In the genomic region with DNA sequence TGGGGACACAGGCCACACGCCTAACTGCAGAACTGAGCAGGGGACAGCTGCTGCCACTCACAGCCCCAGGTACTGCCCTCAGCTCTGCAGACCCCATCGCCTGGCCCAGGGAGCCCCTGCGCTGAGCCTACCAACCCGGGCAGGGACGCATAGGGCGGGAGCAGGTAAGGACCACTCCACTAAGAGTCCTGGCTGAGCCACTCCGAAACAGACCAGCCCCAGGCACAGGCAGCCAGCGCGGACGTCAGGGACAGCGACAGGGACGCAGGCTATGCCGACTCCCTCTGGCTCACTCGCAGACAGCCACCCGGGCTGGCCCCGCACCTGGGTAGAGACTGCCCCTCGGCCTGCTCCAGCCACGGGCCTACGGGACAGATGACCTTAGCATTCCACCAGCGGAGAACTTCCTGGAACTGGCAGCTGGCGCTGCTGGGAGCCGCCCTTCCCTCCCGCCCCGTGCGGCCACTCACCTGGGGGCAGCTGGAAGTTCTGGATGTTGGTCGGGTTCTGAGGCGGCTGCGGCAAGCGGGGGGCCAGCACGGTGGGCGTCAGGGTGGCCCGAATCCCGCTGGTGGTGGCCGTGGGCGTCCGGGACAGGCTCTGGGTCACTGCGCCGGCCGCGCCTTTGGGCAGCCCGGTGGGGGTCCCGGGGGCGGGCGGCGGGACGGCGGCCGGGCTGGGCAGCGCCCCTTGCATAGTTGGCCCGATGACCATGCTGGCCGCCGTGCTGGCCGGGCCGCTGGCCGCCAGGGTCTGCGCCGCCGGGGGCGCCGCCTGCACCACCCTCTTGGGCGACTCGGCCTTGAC, we compare ENCODE assay signal across 9 cellular contexts. TPM values are rescaled to one million over a fixed set of nuclear protein-coding genes. Genes with fewer than 3 reads are reported as not detected.
DNase-seq lines count a peak whose midpoint lies in the region; ATAC-seq, FAIRE-seq and TF ChIP-seq lines count a peak whose summit lies in the region.
"Had no signal": no experiment of that assay in that cellular context is flagged by ENCODE, and none has a peak within 500 bp of the region (broad histone marks: within the 10 kb centered on the region; RNA-seq: fewer than 3 reads in every experiment).

No MANE protein-coding gene starts in this region.

- DNase-seq in activated CD4-positive, alpha-beta T cell treated with anti-CD3 and anti-CD28 coated beads for 36 hours = peak; percentile 16
- DNase-seq in activated CD4-positive, alpha-beta T cell treated with anti-CD3 and anti-CD28 coated beads, Interleukin-2, amount 50 U/mL, for 48 hours = no peak
- no peak for DNase-seq in astrocyte of the spinal cord (ENCODE audit: low read depth, low spot score)
- peak; percentile 85 for DNase-seq in kidney
- DNase-seq in GM20000 (ENCODE audit: low spot score) = no peak
- DNase-seq in activated gamma-delta T cell (lab: John Stamatoyannopoulos, UW) = no peak

- H3K4me1 ChIP-seq in kidney (ENCODE audit: control insufficient read depth in 1 of 2, insufficient read depth in 1 of 2, low read depth in 1 of 2, low read length in 2 of 2) = peaks cover 18 to 27% of the 10 kb centered on the region in 2 donors
- peaks cover 9 to 43% (median 33%) of the 10 kb centered on the region in 5 donors for H3K4me1 ChIP-seq in subcutaneous abdominal adipose tissue (ENCODE audit: control insufficient read depth in 5 of 5, insufficient read depth in 5 of 5, low read length in 5 of 5)

- CTCF ChIA-PET in activated CD4-positive, alpha-beta T cell treated with anti-CD3 and anti-CD28 coated beads for 36 hours (lab: Charles Lee) = no interaction called here

- H3K4me3 Mint-ChIP-seq in activated CD4-positive, alpha-beta T cell treated with anti-CD3 and anti-CD28 coated beads for 36 hours = peak overlapping the region; percentile 74

- intact Hi-C loops in activated CD4-positive, alpha-beta T cell treated with anti-CD3 and anti-CD28 coated beads for 36 hours (cut with DNase I, micrococcal nuclease) = loop anchor here (5.0 to 10.0 kb wide), 2 partner anchors 37 to 731 kb away; a partner anchor contains a TSS
- intact Hi-C loops in kidney (cut with DNase I) = loop anchor here (10.0 kb wide), 1 partner anchor 71 kb away; no protein-coding TSS in a partner anchor

- peak overlapping the region; percentile 63 for H3K27ac Mint-ChIP-seq in activated CD4-positive, alpha-beta T cell treated with anti-CD3 and anti-CD28 coated beads for 36 hours

- H3K9me3 ChIP-seq in kidney (ENCODE audit: control insufficient read depth in 1 of 2, low read length in 2 of 2) (no peaks in the 10 kb centered on the region), subcutaneous abdominal adipose tissue (ENCODE audit: control insufficient read depth in 5 of 5, low read length in 5 of 5) (no peaks in the 10 kb centered on the region)

- peaks cover 68% of the 10 kb centered on the region for H3K4me1 Mint-ChIP-seq in activated CD4-positive, alpha-beta T cell treated with anti-CD3 and anti-CD28 coated beads for 36 hours

- no peaks in the 10 kb centered on the region for H3K27me3 Mint-ChIP-seq in activated CD4-positive, alpha-beta T cell treated with anti-CD3 and anti-CD28 coated beads for 36 hours

- POLR2A ChIA-PET in activated CD4-positive, alpha-beta T cell treated with anti-CD3 and anti-CD28 coated beads for 36 hours (lab: Charles Lee) = no interaction called here

- H3K9me3 Mint-ChIP-seq in activated CD4-positive, alpha-beta T cell treated with anti-CD3 and anti-CD28 coated beads for 36 hours (ENCODE audit: low read depth) = no peaks in the 10 kb centered on the region

- peaks cover 8% of the 10 kb centered on the region for H3K36me3 Mint-ChIP-seq in activated CD4-positive, alpha-beta T cell treated with anti-CD3 and anti-CD28 coated beads for 36 hours (ENCODE audit: low read depth)

- in situ Hi-C loops in astrocyte of the spinal cord (cut with HindIII; ENCODE audit: low sequenced_read_pairs) = no loop called here

- H3K27me3 ChIP-seq in subcutaneous abdominal adipose tissue (ENCODE audit: control insufficient read depth in 5 of 5, insufficient read depth in 4 of 5, low read length in 5 of 5) = no peaks in the 10 kb centered on the region

- no peak overlapping the region for H3K27ac ChIP-seq in kidney (ENCODE audit: low read depth in 2 of 2, low read length in 2 of 2)
- H3K27ac ChIP-seq in subcutaneous abdominal adipose tissue (ENCODE audit: low read depth, low read length) = no peak overlapping the region

- no peak for ATAC-seq in activated CD4-positive, alpha-beta T cell treated with anti-CD3 and anti-CD28 coated beads for 36 hours
- no peak for ATAC-seq in HG02981 (IDR thresholded peaks at IDR 0.05; ENCODE audit: unreplicated experiment)

- H3K4me3 ChIP-seq in astrocyte of the spinal cord (ENCODE audit: low read depth, low read length) = peak overlapping the region; percentile 28
- peak overlapping the region; percentile 0 to 40 for H3K4me3 ChIP-seq in kidney (ENCODE audit: low read length in 2 of 2)
- H3K4me3 ChIP-seq in subcutaneous abdominal adipose tissue (ENCODE audit: low read depth in 1 of 5, low read length in 5 of 5) = peak overlapping the region in 4 of 5 donors; percentile 44 to 58 (median 56)

- H3K9ac ChIP-seq in kidney (ENCODE audit: low read length in 2 of 2) = peak overlapping the region in 1 of 2 donors; percentile 49
- peak overlapping the region in 2 of 5 donors; percentile 60 to 71 for H3K9ac ChIP-seq in subcutaneous abdominal adipose tissue (ENCODE audit: low read length in 5 of 5)

- H3K36me3 ChIP-seq in kidney (ENCODE audit: control insufficient read depth in 1 of 2, insufficient read depth in 2 of 2, low read length in 2 of 2) (peaks cover 0 to 5% of the 10 kb centered on the region in 2 donors), subcutaneous abdominal adipose tissue (ENCODE audit: control insufficient read depth in 5 of 5, insufficient read depth in 5 of 5, low read length in 5 of 5) (peaks cover 0 to 5% (median 0%) of the 10 kb centered on the region in 5 donors)

- no peak for TF ChIP-seq CTCF in astrocyte of the spinal cord (IDR thresholded peaks at IDR 0.05; ENCODE audit: low read depth, low read length)
- TF ChIP-seq CTCF in kidney (IDR thresholded peaks at IDR 0.05; ENCODE audit: borderline replicate concordance, extremely low read depth, insufficient read depth) = no peak
- TF ChIP-seq CTCF in GM20000 (IDR thresholded peaks at IDR 0.05; ENCODE audit: extremely low read depth, missing control alignments) = no peak

- no peak for FAIRE-seq in kidney (lab: Jason Lieb, UNC)
- FAIRE-seq: G401.6 had no signal

RNA-seq across cellular contexts. Expression of a gene that starts 1.5 kb away (rescaled TPM):
- 10 to 100 TPM; 15.4 to 27.1 TPM for total RNA-seq in activated CD4-positive, alpha-beta T cell treated with anti-CD3 and anti-CD28 coated beads for 36 hours
- total RNA-seq in kidney = 18.4 TPM
- polyA plus RNA-seq in kidney (ENCODE audit: insufficient read depth, low read depth, low replicate concordance) = 3.7 TPM

RNA-seq across cellular contexts. Expression of a gene that starts 58.1 kb away (rescaled TPM):
- total RNA-seq in activated CD4-positive, alpha-beta T cell treated with anti-CD3 and anti-CD28 coated beads for 36 hours = 10 to 100 TPM; 38.7 TPM
- total RNA-seq in kidney = 31.6 TPM
- 18.0 TPM for polyA plus RNA-seq in kidney (ENCODE audit: insufficient read depth, low read depth, low replicate concordance)

Comparison
In these comparisons a context has a peak if more than half of its experiments do, and no peak if none do; other contexts are left out.
1. DNase-seq: peak in activated CD4-positive, alpha-beta T cell treated with anti-CD3 and anti-CD28 coated beads for 36 hours (single experiment) and kidney (single experiment); none in activated CD4-positive, alpha-beta T cell treated with anti-CD3 and anti-CD28 coated beads, Interleukin-2, amount 50 U/mL, for 48 hours (0 of 2), astrocyte of the spinal cord (single experiment), GM20000 (single experiment) and activated gamma-delta T cell (single experiment).
2. Peak in every context shown above with its lines, with median percentiles within 50 percentile points of each other: H3K4me3 ChIP-seq.